Comparison of ENCODE assay signal across 12 cellular contexts in genomic region chr2:64770781-64771334, GRCh38.
DNase-seq lines count a peak whose midpoint lies in the region; TF ChIP-seq lines count a peak whose summit lies in the region.
"Had no signal": no experiment of that assay in that cellular context is flagged by ENCODE, and none has a peak within 500 bp of the region (broad histone marks: within the 10 kb centered on the region; RNA-seq: fewer than 3 reads in every experiment).

No MANE protein-coding gene starts in this region.

- H3K4me1 ChIP-seq in stomach, result peaks cover 15 to 39% (median 26%) of the 10 kb centered on the region in 4 donors

- intact Hi-C loops in stomach (cut with DNase I; ENCODE audit: low total_unique reads), result loop anchor here (10.0 kb wide), 1 partner anchor 94 kb away; no protein-coding TSS in a partner anchor

- H3K4me3 ChIP-seq in epithelial cell of proximal tubule (ENCODE audit: low read depth, low read length) (no peak overlapping the region), stomach (no peak overlapping the region)

- 63 to 83% (median 78%) methylated on average over 5 of the region's 5 CpGs for WGBS in stomach, 5 donors

- no peak for TF ChIP-seq POLR2A in stomach (IDR thresholded peaks at IDR 0.05)

- TF ChIP-seq CTCF in AG09319 (IDR thresholded peaks at IDR 0.05; ENCODE audit: low read depth, low read length) (no peak; the same call in 1 of the 2 replicates), epithelial cell of proximal tubule (conservative IDR thresholded peaks at IDR 0.05; ENCODE audit: low read depth, low read length) (peak; percentile 12), stomach (IDR thresholded peaks at IDR 0.05) (no peak)

- TF ChIP-seq EP300 in stomach (IDR thresholded peaks at IDR 0.05), result no peak

- no peak overlapping the region for H3K27ac ChIP-seq in stomach

- H3K9me3 ChIP-seq in stomach, result peaks cover 0 to 9% (median 7%) of the 10 kb centered on the region in 4 donors

- DNase-seq in AG09319 (ENCODE audit: extremely low read depth, low read depth) (peak; percentile 72), NCI-H2029 (lab: John Stamatoyannopoulos, UW) (peak; percentile 33), epithelial cell of proximal tubule (ENCODE audit: low read depth) (no peak), mucosa of gallbladder (ENCODE audit: low spot score) (peak; percentile 38), COLO668 (lab: John Stamatoyannopoulos, UW; ENCODE audit: unreplicated experiment) (no peak), stomach (no peak), AML-193 (lab: John Stamatoyannopoulos, UW) (no peak)
- no peak for DNase-seq in stimulated activated CD4-positive, alpha-beta T cell treated with anti-CD3 and anti-CD28 coated beads, Interleukin-1b, Interleukin-23, amount 100 ng/mL, for 48 hours
- DNase-seq: activated T-cell treated with anti-CD3 and anti-CD28 coated beads, Interleukin-2, amount 50 U/mL, for 4 hours; DMS79 treated with DMSO at 0.1 percent for 48 hours; NCI-H1930; T-helper 1 cell had no signal

- H3K27me3 ChIP-seq in stomach, result no peaks in the 10 kb centered on the region

- H3K36me3 ChIP-seq in stomach, result no peaks in the 10 kb centered on the region

Comparison
In these comparisons a context has a peak if more than half of its experiments do, and no peak if none do; other contexts are left out.
1. DNase-seq: peak in AG09319 (single experiment), NCI-H2029 (single experiment) and mucosa of gallbladder (single experiment); none in epithelial cell of proximal tubule (single experiment), stimulated activated CD4-positive, alpha-beta T cell treated with anti-CD3 and anti-CD28 coated beads, Interleukin-1b, Interleukin-23, amount 100 ng/mL, for 48 hours (single experiment), COLO668 (single experiment), stomach (single experiment) and AML-193 (0 of 2).